Comparison of ENCODE assay signal across 7 cellular contexts in genomic region chr6:17707371-17707651, GRCh38. TPM values are rescaled to one million over a fixed set of nuclear protein-coding genes. Genes with fewer than 3 reads are reported as not detected.
DNase-seq lines count a peak whose midpoint lies in the region; ATAC-seq and TF ChIP-seq lines count a peak whose summit lies in the region.

No MANE protein-coding gene starts in this region.

- no peaks in the 10 kb centered on the region for H3K9me3 ChIP-seq in HCT116 (ENCODE audit: control insufficient read depth in 1 of 2, insufficient read depth in 1 of 2, low read depth in 1 of 2, low read length in 2 of 2)
- no peaks in the 10 kb centered on the region for H3K9me3 ChIP-seq in SU-DHL-6 (ENCODE audit: insufficient read depth, low read length)
- no peaks in the 10 kb centered on the region for H3K9me3 ChIP-seq in skeletal muscle satellite cell (replicated peaks; ENCODE audit: low read length)

- TSS peak; percentile 82 for BruUV-seq in HCT116 (replicated peaks; lab: Mats Ljungman, UMichigan)

- peaks cover 39% of the 10 kb centered on the region for H3F3A ChIP-seq in SU-DHL-6 (ENCODE audit: insufficient read depth)

- peak overlapping the region; percentile 88 to 93 for H3K4me3 ChIP-seq in HCT116 (replicated peaks in 1 of 2; ENCODE audit: low read depth in 1 of 2, low read length in 2 of 2)
- peak overlapping the region; percentile 60 for H3K4me3 ChIP-seq in SU-DHL-6 (ENCODE audit: insufficient read depth, low read length, poor library complexity, severe bottlenecking)
- H3K4me3 ChIP-seq in fibroblast of pulmonary artery (replicated peaks; ENCODE audit: low read depth, low read length): peak overlapping the region; percentile 86
- peak overlapping the region; percentile 65 for H3K4me3 ChIP-seq in skeletal muscle satellite cell (ENCODE audit: low read length)

- peaks cover 27 to 34% of the 10 kb centered on the region in 2 experiments for H3K4me1 ChIP-seq in HCT116 (ENCODE audit: control insufficient read depth in 1 of 2, insufficient read depth in 2 of 2, low read length in 2 of 2)
- peaks cover 32% of the 10 kb centered on the region for H3K4me1 ChIP-seq in skeletal muscle satellite cell (ENCODE audit: control insufficient read depth, insufficient read depth, low read length)

- H3K27ac ChIP-seq in HCT116 (ENCODE audit: low read depth, low read length): peak overlapping the region; percentile 88; the same call in 1 of the 2 replicates
- H3K27ac ChIP-seq in SU-DHL-6 (ENCODE audit: low read depth, low read length): peak overlapping the region; percentile 98

- H3K79me2 ChIP-seq in HCT116 (ENCODE audit: insufficient read depth, low read length) (peaks cover 44% of the 10 kb centered on the region), SU-DHL-6 (ENCODE audit: insufficient read depth, low read length) (peaks cover 51% of the 10 kb centered on the region)

- H3K9me2 ChIP-seq in HCT116 (ENCODE audit: insufficient read depth) (no peaks in the 10 kb centered on the region), SU-DHL-6 (replicated peaks; ENCODE audit: insufficient read depth, low read length) (no peaks in the 10 kb centered on the region)

- RAD21 ChIA-PET in HCT116 (lab: Charles Lee; ENCODE audit: low non-redundant PET in 1 of 2, low total read pairs in 2 of 2, uncharacterized antibody in 2 of 2, unreplicated experiment in 2 of 2): no interaction called here

- intact Hi-C loops in HCT116 (cut with micrococcal nuclease): no loop called here

- TF ChIP-seq RAD21 in HCT116 (IDR thresholded peaks at IDR 0.05; ENCODE audit: low read depth): no peak

- H2AFZ ChIP-seq in HCT116 (ENCODE audit: low read depth, low read length, poor library complexity, severe bottlenecking) (peak overlapping the region; percentile 90), SU-DHL-6 (ENCODE audit: low read depth, low read length, severe bottlenecking) (peak overlapping the region; percentile 81)

- peak overlapping the region; percentile 100 for H3K9ac ChIP-seq in HCT116 (ENCODE audit: low read length)
- peak overlapping the region; percentile 99 for H3K9ac ChIP-seq in SU-DHL-6 (ENCODE audit: low read length)
- H3K9ac ChIP-seq in skeletal muscle satellite cell (ENCODE audit: low read depth, low read length): peak overlapping the region; percentile 82

- TF ChIP-seq CTCF in HCT116 (IDR thresholded peaks at IDR 0.05 in 2 of 3, conservative IDR thresholded peaks at IDR 0.05 in 1 of 3; ENCODE audit: borderline replicate concordance in 1 of 3, insufficient read depth in 1 of 3, low read depth in 2 of 3, low read length in 2 of 3): no peak
- no peak for TF ChIP-seq CTCF in SU-DHL-6 (IDR thresholded peaks at IDR 0.05; ENCODE audit: insufficient read depth, low read length, poor library complexity, severe bottlenecking)
- TF ChIP-seq CTCF in fibroblast of pulmonary artery (IDR thresholded peaks at IDR 0.05; ENCODE audit: low read length, missing control alignments): no peak

- DNase-seq in HCT116 (ENCODE audit: low read depth, low spot score) (no peak), fibroblast of pulmonary artery (ENCODE audit: low read depth) (no peak), NCI-H446 treated with DMSO at 0.1 percent for 48 hours (lab: John Stamatoyannopoulos, UW) (no peak), germinal center (ENCODE audit: low spot score) (no peak)

- H3K36me3 ChIP-seq in HCT116 (ENCODE audit: control insufficient read depth in 1 of 2, insufficient read depth in 2 of 2, low read length in 2 of 2) (no peaks in the 10 kb centered on the region), SU-DHL-6 (ENCODE audit: low read length) (peaks cover 4% of the 10 kb centered on the region; the same call in 1 of the 2 replicates), skeletal muscle satellite cell (ENCODE audit: insufficient read depth, low read length) (no peaks in the 10 kb centered on the region)

- POLR2A ChIA-PET in HCT116 (lab: Charles Lee): interaction anchor here (1.1 to 1.7 kb wide), 2 partner anchors 7 to 12 kb away, joined by 3 to 5 read pairs; no protein-coding TSS in a partner anchor

- CTCF ChIA-PET in HCT116 (lab: Charles Lee): interaction anchor here (1.0 kb wide), 1 partner anchor 12 kb away, joined by 3 read pairs; no protein-coding TSS in a partner anchor

- H3K4me2 ChIP-seq in HCT116 (ENCODE audit: low read length): peak overlapping the region; percentile 72
- H3K4me2 ChIP-seq in SU-DHL-6 (ENCODE audit: low read depth, low read length, poor library complexity, severe bottlenecking): peak overlapping the region; percentile 90
- peak overlapping the region; percentile 83 for H3K4me2 ChIP-seq in skeletal muscle satellite cell (ENCODE audit: low read length)

- no peak for ATAC-seq in HCT116
- no peak for ATAC-seq in GM21515 (IDR thresholded peaks at IDR 0.05; ENCODE audit: unreplicated experiment)

- H3K27me3 ChIP-seq in HCT116 (ENCODE audit: insufficient read depth, low read length) (no peaks in the 10 kb centered on the region), SU-DHL-6 (ENCODE audit: low read length) (no peaks in the 10 kb centered on the region), skeletal muscle satellite cell (ENCODE audit: control insufficient read depth, insufficient read depth, low read length) (no peaks in the 10 kb centered on the region)

- TF ChIP-seq POLR2A in HCT116 (IDR thresholded peaks at IDR 0.05; ENCODE audit: borderline replicate concordance, extremely low read depth, insufficient read depth, insufficient read length): no peak

- H4K20me1 ChIP-seq in HCT116 (ENCODE audit: insufficient read depth) (peaks cover 3% of the 10 kb centered on the region; the same call in 1 of the 2 replicates), SU-DHL-6 (ENCODE audit: low read depth, low read length) (peaks cover 11% of the 10 kb centered on the region)

TF ChIP-seq in HCT116, 20 proteins besides CTCF, POLR2A, EP300 and RAD21:
- TF ChIP-seq SIN3A (IDR thresholded peaks at IDR 0.05; ENCODE audit: low read depth) (no peak), EZH2phosphoT487 (IDR thresholded peaks at IDR 0.05; ENCODE audit: borderline replicate concordance) (no peak), MAX (IDR thresholded peaks at IDR 0.05) (no peak), YY1 (IDR thresholded peaks at IDR 0.05; ENCODE audit: extremely low read depth, insufficient replicate concordance, low read depth, low read length) (no peak), EGR1 (IDR thresholded peaks at IDR 0.05; ENCODE audit: low read depth) (no peak), ZFX (IDR thresholded peaks at IDR 0.05) (no peak), CEBPB (IDR thresholded peaks at IDR 0.05; ENCODE audit: low read depth) (no peak), ELF1 (IDR thresholded peaks at IDR 0.05; ENCODE audit: borderline replicate concordance, low read depth) (no peak), SRF (IDR thresholded peaks at IDR 0.05; ENCODE audit: low read depth) (no peak), POLR2AphosphoS5 (IDR thresholded peaks at IDR 0.05; ENCODE audit: low read depth, low read length) (no peak), FOSL1 (IDR thresholded peaks at IDR 0.05; ENCODE audit: low read depth) (no peak), EZH2 (IDR thresholded peaks at IDR 0.05) (no peak), REST (IDR thresholded peaks at IDR 0.05; ENCODE audit: low read depth) (no peak)

RNA-seq across cellular contexts. Expression of gene NUP153, which starts 0.6 kb away (rescaled TPM):
- 51.6 TPM for total RNA-seq in HCT116 (2021; ENCODE audit: unreplicated experiment)
- 14.7 and 18.5 TPM in 2 replicates for polyA plus RNA-seq in HCT116 (2012)
- 26.9 and 30.6 TPM in 2 replicates for total RNA-seq in skeletal muscle satellite cell (2012; rRNA removed)
